In the genomic region with DNA sequence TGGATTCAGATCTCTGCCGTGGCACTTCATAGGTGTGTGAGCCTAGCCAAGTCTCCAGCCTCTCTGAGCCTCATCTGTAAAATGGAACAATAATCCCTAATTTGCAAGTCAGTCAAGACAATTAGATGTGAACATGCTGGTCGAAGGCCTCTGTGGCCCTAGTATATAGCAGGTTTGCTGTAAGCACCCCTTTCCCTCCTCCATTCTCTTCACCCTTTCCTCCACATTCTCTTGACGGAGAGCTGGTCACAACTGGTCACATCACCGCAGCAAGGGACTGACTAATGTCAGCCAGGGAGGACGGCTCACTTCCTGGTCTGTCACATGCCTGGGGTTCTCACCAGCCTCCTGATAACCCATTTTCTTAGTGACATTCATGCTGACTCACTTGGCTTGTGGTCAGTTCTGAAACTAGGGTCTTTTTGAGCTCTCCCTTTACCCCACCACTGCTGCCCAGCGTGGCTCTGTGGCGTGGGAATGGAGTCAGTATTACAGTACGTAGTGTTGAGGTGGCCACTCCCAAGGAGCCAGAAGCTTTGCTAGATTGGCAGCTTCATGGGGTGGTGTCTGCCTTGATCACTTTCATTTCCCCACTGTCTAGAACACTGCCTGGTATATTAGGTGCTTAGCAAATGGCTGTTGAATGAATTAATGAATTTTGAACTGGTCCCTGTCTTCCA, we compare ENCODE assay signal across 8 cellular contexts. TPM values are rescaled to one million over a fixed set of nuclear protein-coding genes. Genes with fewer than 3 reads are reported as not detected.
DNase-seq lines count a peak whose midpoint lies in the region; ATAC-seq and TF ChIP-seq lines count a peak whose summit lies in the region.

No MANE protein-coding gene starts in this region.

- peaks cover 0 to 8% (median 0%) of the 10 kb centered on the region in 11 donors for H3K9me3 ChIP-seq in heart right ventricle
- H3K9me3 ChIP-seq in thoracic aorta, result no peaks in the 10 kb centered on the region

- TF ChIP-seq CTCF in heart right ventricle (IDR thresholded peaks at IDR 0.05), result no peak
- TF ChIP-seq CTCF in thoracic aorta (IDR thresholded peaks at IDR 0.05), result no peak

- peak overlapping the region in 6 of 10 donors; percentile 2 to 97 (median 23) for H3K27ac ChIP-seq in heart right ventricle
- peak overlapping the region; percentile 94 to 99 for H3K27ac ChIP-seq in thoracic aorta

- H3K27me3 ChIP-seq in heart right ventricle, result no peaks in the 10 kb centered on the region
- H3K27me3 ChIP-seq in thoracic aorta (replicated peaks; ENCODE audit: insufficient read depth), result no peaks in the 10 kb centered on the region

- WGBS in heart right ventricle, 2 donors, result 83 to 87% methylated on average over 8 of the region's 8 CpGs

- H3K4me1 ChIP-seq in heart right ventricle (peaks cover 8 to 84% (median 54%) of the 10 kb centered on the region in 9 donors), thoracic aorta (ENCODE audit: control insufficient read depth in 1 of 2, low read depth in 2 of 2) (peaks cover 31 to 74% of the 10 kb centered on the region in 2 donors)

- H3K36me3 ChIP-seq in heart right ventricle (peaks cover 0 to 5% (median 0%) of the 10 kb centered on the region in 9 donors), thoracic aorta (no peaks in the 10 kb centered on the region)

- peak; percentile 83 for DNase-seq in RPMI7951 (ENCODE audit: low read depth)
- no peak for DNase-seq in heart right ventricle
- DNase-seq in thoracic aorta (ENCODE audit: low spot score), result no peak
- no peak for DNase-seq in 8988T
- DNase-seq in occipital lobe (lab: John Stamatoyannopoulos, UW), result no peak
- DNase-seq in NCI-H774 (lab: John Stamatoyannopoulos, UW), result no peak

- H3K4me3 ChIP-seq in heart right ventricle, result no peak overlapping the region
- H3K4me3 ChIP-seq in thoracic aorta, result no peak overlapping the region

- ATAC-seq in GM18861 (IDR thresholded peaks at IDR 0.05; ENCODE audit: unreplicated experiment) (peak; percentile 81), HG02588 (IDR thresholded peaks at IDR 0.05; ENCODE audit: unreplicated experiment) (peak; percentile 83), heart right ventricle (peak in 1 of 8 donors; percentile 42), thoracic aorta (ENCODE audit: insufficient number of reproducible peaks, low FRiP score, low read depth) (no peak)

- intact Hi-C loops in heart right ventricle (cut with DNase I), result no loop called here

RNA-seq across cellular contexts. Expression of a gene that starts 47.8 kb away (rescaled TPM):
- total RNA-seq in RPMI7951 (2014; rRNA removed; shearing (Covaris generic)), result 71.8 and 91.3 TPM in 2 replicates
- total RNA-seq in heart right ventricle, result 10 to 100 TPM; 60.3 to 91.9 (median 74.2) TPM
- polyA plus RNA-seq in heart right ventricle, result 10 to 100 TPM; 48.0 to 64.9 TPM
- 100 to 1,000 TPM; 141 to 230 TPM for total RNA-seq in thoracic aorta
- total RNA-seq in occipital lobe, result 41.5 TPM
